Comparison of ENCODE assay signal across 17 cellular contexts in the genomic region with DNA sequence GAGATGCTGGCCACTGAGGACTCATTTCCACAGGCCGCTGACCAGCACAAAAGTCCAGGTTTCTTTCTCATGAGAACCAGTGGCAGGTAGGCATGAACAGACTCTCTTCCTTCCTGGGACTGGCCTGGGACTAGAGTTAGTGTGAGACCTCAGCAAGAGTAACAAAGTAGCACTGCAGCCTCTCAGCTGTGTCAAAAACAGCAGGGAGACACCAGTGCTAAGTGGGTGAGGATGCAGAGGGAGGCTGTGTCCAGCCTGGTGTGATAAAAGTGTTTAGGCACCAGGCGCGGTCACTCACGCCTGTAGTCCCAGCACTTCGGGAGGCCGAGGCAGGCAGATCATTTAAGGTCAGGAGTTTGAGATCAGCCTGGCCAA.
"Had no signal": no experiment of that assay in that cellular context is flagged by ENCODE, and none has a peak within 500 bp of the region (broad histone marks: within the 10 kb centered on the region; RNA-seq: fewer than 3 reads in every experiment).

No MANE protein-coding gene starts in this region.

- H3K4me3 ChIP-seq: cardiac muscle cell, left lung, neural progenitor cell, tibial artery, uterus had no signal

- H3K36me3 ChIP-seq: cardiac muscle cell, left lung, neural progenitor cell, tibial artery, uterus had no signal

- H3K27me3 Mint-ChIP-seq: progenitor cell of endocrine pancreas, T-cell had no signal

- H3K9ac ChIP-seq: neural progenitor cell had no signal

- H3K9me3 Mint-ChIP-seq: neural progenitor cell, T-cell had no signal

- H3K4me1 ChIP-seq: foreskin keratinocyte, uterus had no signal

- H3K27ac ChIP-seq: cardiac muscle cell, foreskin keratinocyte, left lung, neural progenitor cell, tibial artery, uterus had no signal

- DNase-seq: activated CD4-positive, alpha-beta T cell treated with anti-CD3 and anti-CD28 coated beads, Interleukin-2, amount 50 U/mL, for 4 hours; activated naive CD4-positive, alpha-beta T cell treated with Interleukin-2 at 50 U/mL for 16 hours; activated T-cell treated with anti-CD3 and anti-CD28 coated beads, Interleukin-2, amount 50 U/mL, for 48 hours; erythroblast; foreskin keratinocyte; kidney glomerular epithelial cell; left lung; midbrain; retina; stimulated activated CD4-positive, alpha-beta T cell treated with anti-CD3 and anti-CD28 coated beads, Interleukin-4, amount 100 ng/mL, for 24 hours; stimulated activated naive CD4-positive, alpha-beta T cell treated with Interleukin-2 at 50 U/mL for 16 hours; T-cell; tibial artery; uterus had no signal

- H3K36me3 Mint-ChIP-seq: T-cell had no signal

- H3K9me3 ChIP-seq: left lung, tibial artery, uterus had no signal

- ATAC-seq: foreskin keratinocyte, left lung, T-cell had no signal

- H3K4me3 Mint-ChIP-seq: neural progenitor cell, T-cell had no signal

- H3K27ac Mint-ChIP-seq: progenitor cell of endocrine pancreas had no signal

- H3K27me3 ChIP-seq: cardiac muscle cell, foreskin keratinocyte, neural progenitor cell, tibial artery, uterus had no signal
